Comparison of ENCODE assay signal across 1 cellular context in the genomic region with DNA sequence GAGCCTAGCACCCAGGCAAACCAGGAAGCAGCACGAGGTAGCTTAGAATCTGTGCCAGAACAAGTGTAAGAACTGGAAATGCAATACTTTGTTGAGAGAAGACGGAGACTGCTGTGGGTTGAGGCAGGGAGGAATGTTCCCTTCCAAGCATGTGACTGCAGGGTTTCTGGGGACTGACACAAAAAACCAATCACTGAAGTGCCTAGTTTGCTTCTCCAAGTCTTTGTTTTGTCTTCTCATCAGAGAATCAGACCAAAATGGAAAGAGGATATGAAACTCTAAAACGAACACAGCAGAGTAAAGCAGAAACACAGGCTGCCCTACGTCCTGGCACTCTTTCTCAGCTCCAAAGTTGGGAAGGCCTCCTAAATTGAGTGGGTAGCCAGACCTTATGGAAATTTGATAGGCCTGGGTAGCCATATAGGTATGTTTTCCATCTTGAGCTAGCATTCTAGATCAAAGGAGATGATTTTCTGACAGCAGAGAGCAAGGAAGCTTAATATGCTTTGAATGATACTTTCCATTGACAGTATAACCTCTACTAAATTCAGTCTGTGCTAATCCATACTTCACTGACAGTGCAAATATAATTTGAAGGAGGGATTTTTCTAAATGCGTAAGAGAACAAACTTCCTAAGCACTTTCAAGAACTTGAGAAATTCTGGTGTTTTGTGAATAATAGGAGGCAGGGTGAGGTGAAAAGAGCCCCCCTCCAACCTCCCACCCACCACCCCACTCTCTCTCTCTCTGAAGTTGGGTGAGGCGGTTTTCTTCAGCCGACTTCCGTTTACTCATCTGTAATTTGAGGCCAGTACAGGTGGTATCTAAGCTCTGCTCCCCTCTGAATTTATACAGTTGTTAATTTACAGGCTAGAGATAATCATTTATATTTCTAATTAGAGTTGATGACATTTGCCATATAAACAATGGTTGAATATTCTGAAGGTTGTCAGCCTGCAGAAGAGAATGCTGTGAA.
A peak's percentile ranks its signal among the peaks of the same experiment; 100 is the strongest.
TF ChIP-seq lines count a peak whose summit lies in the region.

No MANE protein-coding gene starts in this region.

TF ChIP-seq in GM12878, 131 proteins besides CTCF, POLR2A, EP300 and RAD21 (continued from another document):
- no peak for TF ChIP-seq ZBTB40 (IDR thresholded peaks at IDR 0.05; ENCODE audit: borderline replicate concordance)
- peak; percentile 77 for TF ChIP-seq DPF2 (IDR thresholded peaks at IDR 0.05)
- no peak for TF ChIP-seq YBX1 (IDR thresholded peaks at IDR 0.05)
- peak; percentile 41; the same call in 1 of the 2 replicates for TF ChIP-seq RUNX3 (IDR thresholded peaks at IDR 0.05; ENCODE audit: low read length)
